In the genomic region with DNA sequence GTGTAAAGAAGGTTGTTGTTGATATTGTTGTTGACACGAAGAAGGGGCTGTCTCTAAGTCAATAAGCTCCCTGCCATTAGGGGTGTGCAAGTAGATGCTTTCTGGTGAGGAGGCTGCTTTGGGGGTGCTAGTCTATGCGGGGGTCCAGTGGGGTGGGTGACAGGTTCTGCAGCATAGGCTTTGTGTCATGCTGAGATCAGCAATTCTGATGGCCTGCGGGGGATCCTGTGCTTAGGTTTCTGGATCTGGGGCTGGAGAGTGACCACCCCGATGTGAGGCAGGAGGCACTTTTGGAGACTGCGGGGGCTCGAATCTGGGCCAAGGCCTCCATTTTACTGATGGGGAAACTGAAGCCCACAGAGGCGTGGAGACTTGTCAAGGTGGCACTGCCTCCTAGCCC, we compare ENCODE assay signal across 26 cellular contexts. TPM values are rescaled to one million over a fixed set of nuclear protein-coding genes. Genes with fewer than 3 reads are reported as not detected.
DNase-seq lines count a peak whose midpoint lies in the region; ATAC-seq, FAIRE-seq and TF ChIP-seq lines count a peak whose summit lies in the region.
"Had no signal": no experiment of that assay in that cellular context is flagged by ENCODE, and none has a peak within 500 bp of the region (broad histone marks: within the 10 kb centered on the region; RNA-seq: fewer than 3 reads in every experiment).

No MANE protein-coding gene starts in this region.

- POLR2A ChIA-PET in K562 (lab: Yijun Ruan, JAX), result interaction anchor here (0.7 to 1.1 kb wide), 4 partner anchors 16 to 22 kb away, joined by 3 to 4 read pairs (median 4); no protein-coding TSS in a partner anchor

- no peak overlapping the region for H3K4me3 Mint-ChIP-seq in nephron progenitor cell
- H3K4me3 Mint-ChIP-seq: activated CD4-positive, alpha-beta T cell treated with anti-CD3 and anti-CD28 coated beads, Interleukin-2, amount 10 ng/mL, durations not matched to agents 24 days and 14 days; GM23338; mesothelial cell of epicardium; naive thymus-derived CD4-positive, alpha-beta T cell had no signal

- no peak for TF ChIP-seq CTCF in K562 (IDR thresholded peaks at IDR 0.05 in 2 of 3, conservative IDR thresholded peaks at IDR 0.05 in 1 of 3; ENCODE audit: insufficient read depth in 2 of 3, low read depth in 1 of 3, low read length in 3 of 3)
- TF ChIP-seq CTCF in gastroesophageal sphincter (IDR thresholded peaks at IDR 0.05), result no peak
- TF ChIP-seq CTCF in nephron progenitor cell (IDR thresholded peaks at IDR 0.05), result no peak
- TF ChIP-seq CTCF in suprapubic skin (IDR thresholded peaks at IDR 0.05), result no peak
- TF ChIP-seq CTCF in GM13976 (IDR thresholded peaks at IDR 0.05; ENCODE audit: borderline replicate concordance, control extremely low read depth, extremely low read depth, insufficient read depth, missing control alignments), result no peak

- in situ Hi-C loops in K562 (cut with MboI), result no loop called here
- in situ Hi-C loops in GM13976 (cut with MboI; ENCODE audit: low sequenced_read_pairs, unreplicated experiment), result no loop called here

- WGBS in K562 (ENCODE audit: insufficient coverage, low coverage, missing lambda C conversion rate), result 77% methylated on average over 7 of the region's 7 CpGs
- 41 to 80% methylated on average over 1 to 5 of the region's 7 CpGs for whole genome bisulfite sequencing in gastroesophageal sphincter (ENCODE audit: low coverage in 1 of 2), 2 donors
- 74% methylated on average over 5 of the region's 7 CpGs for WGBS in suprapubic skin

- H3K9me1 ChIP-seq in K562 (ENCODE audit: control insufficient read depth, insufficient read depth, low read length), result peaks cover 3% of the 10 kb centered on the region

- H3K4me3 ChIP-seq in K562, result no peak overlapping the region
- H3K4me3 ChIP-seq in gastroesophageal sphincter, result peak overlapping the region in 1 of 2 donors; percentile 54
- H3K4me3 ChIP-seq in suprapubic skin, result peak overlapping the region; percentile 36
- H3K4me3 ChIP-seq: adrenal gland, GM23338, SK-N-MC had no signal

- H4K20me1 ChIP-seq in K562 (replicated peaks; ENCODE audit: control insufficient read depth, insufficient read depth, low read length), result no peaks in the 10 kb centered on the region

- TF ChIP-seq POLR2A in K562 (conservative IDR thresholded peaks at IDR 0.05) (no peak), gastroesophageal sphincter (IDR thresholded peaks at IDR 0.05) (no peak), suprapubic skin (IDR thresholded peaks at IDR 0.05) (no peak)

- FAIRE-seq in K562 (lab: Jason Lieb, UNC), result no peak
- FAIRE-seq: endometrium, RCC 7860 had no signal

- no peaks in the 10 kb centered on the region; the same call in 2 of the 3 replicates for H3K79me2 ChIP-seq in K562 (ENCODE audit: control insufficient read depth, insufficient read depth, low read length)

- H3K36me3 ChIP-seq in K562 (ENCODE audit: control insufficient read depth, insufficient read depth, low read length) (no peaks in the 10 kb centered on the region), gastroesophageal sphincter (peaks cover 0 to 2% of the 10 kb centered on the region in 2 donors), suprapubic skin (no peaks in the 10 kb centered on the region)
- H3K36me3 ChIP-seq: adrenal gland had no signal

- no peaks in the 10 kb centered on the region for H3K27me3 ChIP-seq in K562 (ENCODE audit: control insufficient read depth in 2 of 2, insufficient read depth in 2 of 2, low read length in 2 of 2)
- H3K27me3 ChIP-seq in gastroesophageal sphincter, result no peaks in the 10 kb centered on the region
- H3K27me3 ChIP-seq in suprapubic skin, result no peaks in the 10 kb centered on the region
- H3K27me3 ChIP-seq: adrenal gland had no signal

- peak overlapping the region; percentile 56 to 84; a peak in 2 of 4 replicates for H3K9ac ChIP-seq in K562 (ENCODE audit: insufficient read depth in 1 of 2, low read depth in 2 of 2, low read length in 2 of 2)
- H3K9ac ChIP-seq: KMS-11 had no signal

- no peak for ATAC-seq in K562
- ATAC-seq in gastroesophageal sphincter, result no peak
- ATAC-seq: GM23338; naive thymus-derived CD4-positive, alpha-beta T cell had no signal

- H3K36me3 Mint-ChIP-seq in nephron progenitor cell (ENCODE audit: low read depth), result no peaks in the 10 kb centered on the region
- H3K36me3 Mint-ChIP-seq: mesothelial cell of epicardium; naive thymus-derived CD4-positive, alpha-beta T cell had no signal

- TF ChIP-seq EP300 in K562 (IDR thresholded peaks at IDR 0.05; ENCODE audit: low read length) (no peak), gastroesophageal sphincter (IDR thresholded peaks at IDR 0.05) (no peak), suprapubic skin (IDR thresholded peaks at IDR 0.05) (no peak)

- H3K27ac ChIP-seq in K562 (ENCODE audit: extremely low read depth, low read depth, low read length) (no peak overlapping the region; the same call in 2 of the 3 replicates), gastroesophageal sphincter (peak overlapping the region; percentile 26 to 91 (median 86)), suprapubic skin (peak overlapping the region; percentile 34)
- H3K27ac ChIP-seq: adrenal gland, KMS-11, SK-N-MC had no signal

- CTCF ChIA-PET in K562 (lab: Yijun Ruan, JAX; ENCODE audit: low intra/inter-chr PET ratio), result no interaction called here

- no peaks in the 10 kb centered on the region for H3K9me3 ChIP-seq in K562 (replicated peaks; ENCODE audit: control insufficient read depth, insufficient read depth, low read depth, low read length)
- no peaks in the 10 kb centered on the region for H3K9me3 ChIP-seq in gastroesophageal sphincter
- no peaks in the 10 kb centered on the region for H3K9me3 ChIP-seq in suprapubic skin
- H3K9me3 ChIP-seq: adrenal gland had no signal

- H3K9me3 Mint-ChIP-seq in nephron progenitor cell, result no peaks in the 10 kb centered on the region
- H3K9me3 Mint-ChIP-seq: activated CD4-positive, alpha-beta T cell treated with anti-CD3 and anti-CD28 coated beads, Interleukin-2, amount 10 ng/mL, durations not matched to agents 24 days and 14 days; GM23338; mesothelial cell of epicardium had no signal

- DNase-seq in K562 (ENCODE audit: extremely low read depth in 1 of 4, low spot score in 3 of 4) (no peak), nephron progenitor cell (no peak), suprapubic skin (ENCODE audit: low spot score in 2 of 2) (no peak), kidney glomerular epithelial cell (lab: John Stamatoyannopoulos, UW) (no peak), NCI-H526 (lab: John Stamatoyannopoulos, UW) (no peak), iPS-NIHi7 (ENCODE audit: extremely low spot score) (no peak), GM13976 (ENCODE audit: low spot score) (no peak)
- DNase-seq: activated CD4-positive, alpha-beta T cell treated with anti-CD3 and anti-CD28 coated beads, Interleukin-2, amount 10 ng/mL, durations not matched to agents 24 days and 14 days; activated naive CD4-positive, alpha-beta T cell; activated T-cell treated with anti-CD3 and anti-CD28 coated beads, Interleukin-2, amount 50 U/mL, for 48 hours; adrenal gland; DND-41; naive thymus-derived CD4-positive, alpha-beta T cell; NCI-H1436; NCI-H2171; T-helper 2 cell had no signal

- H3K4me2 ChIP-seq in K562 (ENCODE audit: insufficient read depth, low read length), result no peak overlapping the region; the same call in 1 of the 2 replicates
- H3K4me2 ChIP-seq: GM23338, KMS-11 had no signal

- H2AFZ ChIP-seq in K562 (ENCODE audit: low read depth, low read length), result no peak overlapping the region
- H2AFZ ChIP-seq: GM23338 had no signal

- peaks cover 3% of the 10 kb centered on the region for H3K27me3 Mint-ChIP-seq in nephron progenitor cell (ENCODE audit: low read depth, poor library complexity)
- H3K27me3 Mint-ChIP-seq: activated CD4-positive, alpha-beta T cell treated with anti-CD3 and anti-CD28 coated beads, Interleukin-2, amount 10 ng/mL, durations not matched to agents 24 days and 14 days had no signal

- peaks cover 82 to 86% of the 10 kb centered on the region in 2 experiments for H3K4me1 ChIP-seq in K562 (replicated peaks in 1 of 2; ENCODE audit: control insufficient read depth in 2 of 2, insufficient read depth in 2 of 2, low read length in 2 of 2)
- peaks cover 0 to 99% (median 45%) of the 10 kb centered on the region in 3 donors for H3K4me1 ChIP-seq in gastroesophageal sphincter
- peaks cover 31% of the 10 kb centered on the region for H3K4me1 ChIP-seq in suprapubic skin

- TF ChIP-seq RAD21 in K562 (CRISPR knock-in tag; conservative IDR thresholded peaks at IDR 0.05 in 1 of 2, IDR thresholded peaks at IDR 0.05 in 1 of 2), result no peak

- peaks cover 40% of the 10 kb centered on the region for H3K4me1 Mint-ChIP-seq in nephron progenitor cell

- BruUV-seq in K562 (replicated peaks; lab: Mats Ljungman, UMichigan), result no TSS peak

- intact Hi-C loops in K562 (cut with micrococcal nuclease), result no loop called here

- peak overlapping the region; percentile 36 for H3K27ac Mint-ChIP-seq in nephron progenitor cell
- H3K27ac Mint-ChIP-seq: activated CD4-positive, alpha-beta T cell treated with anti-CD3 and anti-CD28 coated beads, Interleukin-2, amount 10 ng/mL, durations not matched to agents 24 days and 14 days; GM23338; mesothelial cell of epicardium; naive thymus-derived CD4-positive, alpha-beta T cell had no signal

RNA-seq across cellular contexts. Expression of a gene that starts 5.1 kb away (rescaled TPM):
- total RNA-seq in K562 (2011; cell fraction: chromatin; rRNA removed; ENCODE audit: low replicate concordance), result 3.5 and 8.8 TPM in 2 replicates
- total RNA-seq in K562 (2011; cell fraction: nucleolus; rRNA removed), result 9.5 and 9.6 TPM in 2 replicates
- total RNA-seq in K562 (2011; cell fraction: nucleoplasm; rRNA removed), result 8.4 and 15.0 TPM in 2 replicates
- total RNA-seq in K562 (2014; rRNA removed) (3.1 and 9.0 TPM in 2 replicates), K562 (2014; rRNA removed; fragmentation: Illumina TruSeq; extraction: Trizol) (2.8 and 4.1 TPM in 2 replicates), K562 (2015; rRNA removed; fragmentation: Illumina TruSeq; extraction: Trizol) (3.6 and 4.2 TPM in 2 replicates), K562 (2021) (6.7 and 6.9 TPM in 2 replicates), gastroesophageal sphincter (100 to 1,000 TPM; 439 to 589 (median 503) TPM), suprapubic skin (100 to 1,000 TPM in 3 of 4 donors, 10 to 100 TPM in 1; 92.1 to 139 (median 110) TPM)
- polyA plus RNA-seq in K562 (2011; rRNA removed) (8.7 and 12.6 TPM in 2 replicates), K562 (2014; fragmentation: Illumina TruSeq; extraction: Trizol) (7.8 and 8.6 TPM in 2 replicates), K562 (2014; fragmentation: Nextera tagmentation; extraction: Ambion mirVana) (under 1 TPM; 0.18 to 0.45 TPM), K562 (2014; rRNA removed) (5.4 and 6.7 TPM in 2 replicates)
- polyA plus RNA-seq in K562 (2011; cell fraction: cytosol; rRNA removed), result 8.5 and 20.6 TPM in 2 replicates
- 12.3 and 20.4 TPM in 2 replicates for polyA plus RNA-seq in K562 (2011; cell fraction: nucleus; rRNA removed)
- 3.2 and 4.3 TPM in 2 replicates for polyA plus RNA-seq in K562 (2012)
- 6.1 and 10.7 TPM in 2 replicates for polyA minus RNA-seq in K562 (2011; rRNA and poly(A)+ RNA removed)
- 3.5 and 6.3 TPM in 2 replicates for polyA minus RNA-seq in K562 (2011; cell fraction: cytosol; rRNA and poly(A)+ RNA removed)
- polyA minus RNA-seq in K562 (2011; cell fraction: nucleus; rRNA and poly(A)+ RNA removed), result 2.7 and 2.8 TPM in 2 replicates
- total RNA-seq: activated CD4-positive, alpha-beta T cell treated with anti-CD3 and anti-CD28 coated beads, Interleukin-2, amount 10 ng/mL, durations not matched to agents 24 days and 14 days; HT1080 had no signal
- polyA plus RNA-seq: GM23338 had no signal

RNA-seq across cellular contexts. Expression of a gene that starts 47.0 kb away (rescaled TPM):
- total RNA-seq in K562 (2011; cell fraction: chromatin; rRNA removed; ENCODE audit: low replicate concordance), result not detected in 2 replicates
- not detected in 2 replicates for total RNA-seq in K562 (2011; cell fraction: nucleolus; rRNA removed)
- not detected in 2 replicates for total RNA-seq in K562 (2011; cell fraction: nucleoplasm; rRNA removed)
- 0.61 TPM in 1 of 2 replicates, not detected in the other for total RNA-seq in K562 (2014; rRNA removed)
- total RNA-seq in K562 (2014; rRNA removed; fragmentation: Illumina TruSeq; extraction: Trizol), result not detected in 2 replicates
- total RNA-seq in K562 (2015; rRNA removed; fragmentation: Illumina TruSeq; extraction: Trizol), result not detected in 2 replicates
- total RNA-seq in K562 (2021), result not detected in 2 replicates
- not detected in 2 replicates for polyA plus RNA-seq in K562 (2011; rRNA removed)
- not detected in 2 replicates for polyA plus RNA-seq in K562 (2011; cell fraction: cytosol; rRNA removed)
- 0.25 TPM in 1 of 2 replicates, not detected in the other for polyA plus RNA-seq in K562 (2011; cell fraction: nucleus; rRNA removed)
- polyA plus RNA-seq in K562 (2012), result not detected in 2 replicates
- polyA plus RNA-seq in K562 (2014; fragmentation: Illumina TruSeq; extraction: Trizol), result not detected in 2 replicates
- not detected for polyA plus RNA-seq in K562 (2014; fragmentation: Nextera tagmentation; extraction: Ambion mirVana)
- polyA plus RNA-seq in K562 (2014; rRNA removed), result not detected in 2 replicates
- not detected in 2 replicates for polyA minus RNA-seq in K562 (2011; rRNA and poly(A)+ RNA removed)
- not detected in 2 replicates for polyA minus RNA-seq in K562 (2011; cell fraction: cytosol; rRNA and poly(A)+ RNA removed)
- not detected in 2 replicates for polyA minus RNA-seq in K562 (2011; cell fraction: nucleus; rRNA and poly(A)+ RNA removed)
- total RNA-seq in gastroesophageal sphincter, result not detected
- 1 to 10 TPM in 1 of 4 donors, not detected in 3; 1.5 TPM for total RNA-seq in suprapubic skin
- total RNA-seq: activated CD4-positive, alpha-beta T cell treated with anti-CD3 and anti-CD28 coated beads, Interleukin-2, amount 10 ng/mL, durations not matched to agents 24 days and 14 days; GM23338; HT1080; mesothelial cell of epicardium; naive thymus-derived CD4-positive, alpha-beta T cell; subcutaneous adipose tissue had no signal
- polyA plus RNA-seq: AG04450; naive thymus-derived CD4-positive, alpha-beta T cell had no signal

Comparison
In these comparisons a context has a peak if more than half of its experiments do, and no peak if none do; other contexts are left out.
1. RNA of a gene that starts 5.1 kb away (total RNA-seq): 439 to 589 TPM in gastroesophageal sphincter and 92.1 to 139 TPM in suprapubic skin; 2.8 to 15.0 TPM in K562; every median in the first group is over 4 times any median in the second.